Comparison of ENCODE assay signal across 8 cellular contexts in the genomic region with DNA sequence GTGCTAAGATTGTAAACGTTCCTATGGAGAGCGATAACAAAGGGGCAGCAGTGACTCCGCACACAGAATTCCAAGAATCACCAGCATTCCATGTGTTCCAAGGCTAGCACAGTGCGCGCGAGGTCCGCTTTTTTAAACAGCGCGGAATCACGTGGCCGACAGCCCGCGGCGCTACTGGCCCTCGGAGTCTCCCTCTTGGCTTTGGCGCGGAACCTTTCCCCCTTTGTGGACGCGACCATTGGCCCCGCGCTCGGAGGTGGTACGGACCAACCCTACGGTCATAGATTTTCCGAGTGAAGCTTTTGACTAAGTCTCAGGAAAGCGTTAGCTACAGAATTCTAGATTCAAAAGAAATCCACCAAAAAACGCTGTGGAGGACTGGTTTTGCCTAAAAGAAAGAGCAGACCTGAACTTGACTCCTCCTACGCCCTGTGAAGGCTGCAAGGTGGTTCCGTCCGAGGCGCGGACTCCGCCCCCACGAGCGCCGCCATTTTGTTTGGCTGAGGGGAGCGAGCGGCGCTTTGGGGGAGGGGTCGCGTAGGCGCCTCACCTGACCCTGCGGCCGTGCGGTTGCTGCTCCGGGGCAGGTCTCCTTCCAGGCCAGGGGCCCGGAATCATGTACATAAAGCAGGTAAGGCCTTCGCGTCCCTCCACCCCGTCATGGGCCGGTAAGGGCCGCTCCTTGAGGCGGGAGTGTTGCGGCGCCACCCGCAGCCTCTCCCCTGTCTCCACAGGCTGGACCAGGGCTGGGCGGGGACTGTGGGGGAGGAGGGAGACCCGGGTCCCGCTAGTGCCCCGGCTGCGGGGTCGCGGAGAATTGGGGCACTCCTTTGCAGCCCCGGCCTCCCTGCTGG. TPM values are rescaled to one million over a fixed set of nuclear protein-coding genes. Genes with fewer than 3 reads are reported as not detected.
A peak's percentile ranks its signal among the peaks of the same experiment; 100 is the strongest.
DNase-seq lines count a peak whose midpoint lies in the region; ATAC-seq and TF ChIP-seq lines count a peak whose summit lies in the region.

Gene SMC3 (plus strand): TSS at position 495 of the 854 bp plus-strand sequence. CDS start 122 bp downstream, at position 617.

- H3K4me2 ChIP-seq in parathyroid adenoma (ENCODE audit: low read length) = peak within 1 kb of the TSS; percentile 87

- DNase-seq in GM12865 (ENCODE audit: low read depth) (peak; percentile 96), NCI-H1417 (lab: John Stamatoyannopoulos, UW) (peak; percentile 93 to 98 (median 94)), T follicular helper cell (ENCODE audit: low read depth) (peak; percentile 86), adipocyte (ENCODE audit: low read depth) (peak; percentile 98), cardiac muscle cell (ENCODE audit: low read depth in 1 of 2, low spot score in 1 of 2) (peak; percentile 96 to 97), tibial nerve (ENCODE audit: low spot score in 2 of 2) (peak; percentile 80 to 87)

- H3K4me1 ChIP-seq in adipocyte (ENCODE audit: control insufficient read depth, insufficient read depth, low read length) = peaks cover 14% of the 10 kb centered on the region
- H3K4me1 ChIP-seq in cardiac muscle cell (ENCODE audit: low read depth) = peaks cover 23% of the 10 kb centered on the region
- H3K4me1 ChIP-seq in parathyroid adenoma = peaks cover 5% of the 10 kb centered on the region
- H3K4me1 ChIP-seq in tibial nerve = peaks cover 0 to 44% (median 17%) of the 10 kb centered on the region in 4 donors

- H3K27ac ChIP-seq in cardiac muscle cell = peak within 1 kb of the TSS; percentile 99
- peak within 1 kb of the TSS; percentile 87 for H3K27ac ChIP-seq in parathyroid adenoma
- peak within 1 kb of the TSS; percentile 82 to 96 (median 92) for H3K27ac ChIP-seq in tibial nerve

- H3K9ac ChIP-seq in adipocyte (ENCODE audit: low read length) (peak within 1 kb of the TSS; percentile 97), parathyroid adenoma (peak within 1 kb of the TSS; percentile 74)

- peak within 1 kb of the TSS; percentile 75 for H3K4me3 ChIP-seq in GM12865 (ENCODE audit: low read depth, low read length)
- peak within 1 kb of the TSS; percentile 88 for H3K4me3 ChIP-seq in adipocyte (ENCODE audit: low read length)
- H3K4me3 ChIP-seq in cardiac muscle cell = peak within 1 kb of the TSS; percentile 84
- peak within 1 kb of the TSS; percentile 68 for H3K4me3 ChIP-seq in parathyroid adenoma (ENCODE audit: low read depth, low read length)
- H3K4me3 ChIP-seq in tibial nerve = peak within 1 kb of the TSS; percentile 93 to 99 (median 98)

- no peaks in the 10 kb centered on the region for H3K36me3 ChIP-seq in adipocyte (ENCODE audit: control insufficient read depth, insufficient read depth, low read length, severe bottlenecking)
- no peaks in the 10 kb centered on the region for H3K36me3 ChIP-seq in cardiac muscle cell
- H3K36me3 ChIP-seq in parathyroid adenoma (ENCODE audit: control insufficient read depth, insufficient read depth, low read length) = no peaks in the 10 kb centered on the region
- no peaks in the 10 kb centered on the region for H3K36me3 ChIP-seq in tibial nerve

- H3K27me3 ChIP-seq in adipocyte (replicated peaks; ENCODE audit: control insufficient read depth, insufficient read depth, low read length) = no peaks in the 10 kb centered on the region
- H3K27me3 ChIP-seq in cardiac muscle cell = no peaks in the 10 kb centered on the region
- no peaks in the 10 kb centered on the region for H3K27me3 ChIP-seq in parathyroid adenoma (ENCODE audit: control insufficient read depth, insufficient read depth, low read length)
- H3K27me3 ChIP-seq in tibial nerve = peaks cover 0 to 7% of the 10 kb centered on the region in 2 donors

- peak in 1 of 2 donors; percentile 36 for TF ChIP-seq POLR2A in tibial nerve (IDR thresholded peaks at IDR 0.05)

- no peaks in the 10 kb centered on the region for H3K9me3 ChIP-seq in adipocyte (ENCODE audit: control insufficient read depth, low read length)
- H3K9me3 ChIP-seq in cardiac muscle cell (ENCODE audit: low read depth) = no peaks in the 10 kb centered on the region
- no peaks in the 10 kb centered on the region for H3K9me3 ChIP-seq in parathyroid adenoma (ENCODE audit: control insufficient read depth, low read length)
- H3K9me3 ChIP-seq in tibial nerve = no peaks in the 10 kb centered on the region

- TF ChIP-seq EP300 in tibial nerve (IDR thresholded peaks at IDR 0.05) = peak; percentile 68 to 91

- TF ChIP-seq CTCF in GM12865 (IDR thresholded peaks at IDR 0.05; ENCODE audit: insufficient read depth, low read depth, low read length, missing control alignments) (no peak), cardiac muscle cell (IDR thresholded peaks at IDR 0.05; ENCODE audit: low read depth, low read length) (no peak), parathyroid adenoma (IDR thresholded peaks at IDR 0.05) (peak; percentile 7), tibial nerve (IDR thresholded peaks at IDR 0.05) (peak in 2 of 5 experiments; percentile 15 to 33)

- H3K79me2 ChIP-seq in parathyroid adenoma = peaks cover 25% of the 10 kb centered on the region

- WGBS in tibial nerve, 2 donors = 0% methylated on average over 53 to 54 of the region's 64 CpGs

- peak; percentile 91 for ATAC-seq in HG02759 (IDR thresholded peaks at IDR 0.05; ENCODE audit: unreplicated experiment)

- H2AFZ ChIP-seq in parathyroid adenoma = peak within 1 kb of the TSS; percentile 96

RNA-seq across cellular contexts. Expression of gene SMC3, which starts in this region (rescaled TPM):
- total RNA-seq in cardiac muscle cell (21.6 and 40.7 TPM in 2 replicates), tibial nerve (10 to 100 TPM; 31.0 to 41.4 (median 33.4) TPM)
- 81.5 and 122 TPM in 2 replicates for polyA plus RNA-seq in cardiac muscle cell

Comparison
In these comparisons a context has a peak if more than half of its experiments do, and no peak if none do; other contexts are left out.
1. Peak in every context shown above with its lines: DNase-seq, ATAC-seq, H3K4me3 ChIP-seq and H3K27ac ChIP-seq.